Comparison of ENCODE assay signal across 1 cellular context in the genomic region with DNA sequence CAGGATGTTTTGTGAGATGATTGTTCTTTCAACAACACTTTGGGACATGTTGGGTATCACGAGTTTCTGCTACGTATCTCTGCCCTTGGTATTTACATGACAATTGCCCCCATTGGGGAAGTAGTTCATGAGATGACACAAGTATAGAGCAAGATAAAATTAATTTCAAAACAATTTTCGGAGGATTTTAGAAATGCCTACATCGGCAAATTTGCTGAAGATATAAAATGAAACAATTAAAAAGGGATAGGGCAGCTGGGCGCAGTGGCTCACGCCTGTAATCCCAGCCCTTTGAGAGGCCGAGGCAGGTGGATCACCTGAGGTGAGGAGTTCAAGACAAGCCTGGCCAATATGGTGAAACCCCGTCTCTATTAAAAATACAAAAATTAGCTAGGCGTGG.
A peak's percentile ranks its signal among the peaks of the same experiment; 100 is the strongest.
TF ChIP-seq lines count a peak whose summit lies in the region.

No MANE protein-coding gene starts in this region.

TF ChIP-seq in HepG2, 621 proteins besides CTCF, POLR2A, EP300 and RAD21 (continued from another document):
- peak; percentile 75 for TF ChIP-seq MAFF (IDR thresholded peaks at IDR 0.05; ENCODE audit: low read depth, low read length)
- no peak for TF ChIP-seq ESRRA (CRISPR knock-in tag; IDR thresholded peaks at IDR 0.05; ENCODE audit: low read depth)
TF ChIP-seq in HepG2: peak in this region for 2.
